3 cellular contexts compared by ENCODE assay signal in genomic region chr3:84522893-84523292, GRCh38.
"Had no signal": no experiment of that assay in that cellular context is flagged by ENCODE, and none has a peak within 500 bp of the region (broad histone marks: within the 10 kb centered on the region; RNA-seq: fewer than 3 reads in every experiment).

No MANE protein-coding gene starts in this region.

- H3K4me3 ChIP-seq: GM12878 had no signal

- ATAC-seq: GM12878 had no signal

- DNase-seq: GDM1, GF-D8 had no signal
